8 cellular contexts compared by ENCODE assay signal in genomic region chr3:129577925-129578742, GRCh38. TPM values are rescaled to one million over a fixed set of nuclear protein-coding genes. Genes with fewer than 3 reads are reported as not detected.
DNase-seq lines count a peak whose midpoint lies in the region; TF ChIP-seq lines count a peak whose summit lies in the region.

No MANE protein-coding gene starts in this region.

- H3K4me3 ChIP-seq in KMS-11 (IDR thresholded peaks at IDR 0.05; ENCODE audit: insufficient read depth, low read depth, low read length), result no peak overlapping the region
- H3K4me3 ChIP-seq in dorsolateral prefrontal cortex, result no peak overlapping the region
- no peak overlapping the region for H3K4me3 ChIP-seq in suprapubic skin

- no peak overlapping the region; the same call in 1 of the 2 replicates for H3K9ac ChIP-seq in KMS-11

- no peaks in the 10 kb centered on the region for H3K9me3 ChIP-seq in suprapubic skin

- 73% methylated on average over 14 of the region's 21 CpGs for WGBS in suprapubic skin

- H3K36me3 Mint-ChIP-seq in activated CD4-positive, alpha-beta T cell treated with anti-CD3 and anti-CD28 coated beads, Interleukin-2, amount 10 ng/mL, durations not matched to agents 7 days and 5 days (ENCODE audit: low read depth), result no peaks in the 10 kb centered on the region
- no peaks in the 10 kb centered on the region for H3K36me3 Mint-ChIP-seq in T-helper 2 cell treated with Interferon-gamma antibody and Interleukin-4, amounts not matched to agents 5 μg/mL and 100 μg/mL, for 36 hours (ENCODE audit: low read depth)

- no peaks in the 10 kb centered on the region for H3K27me3 Mint-ChIP-seq in activated CD4-positive, alpha-beta T cell treated with anti-CD3 and anti-CD28 coated beads, Interleukin-2, amount 10 ng/mL, durations not matched to agents 7 days and 5 days
- H3K27me3 Mint-ChIP-seq in T-helper 2 cell treated with Interferon-gamma antibody and Interleukin-4, amounts not matched to agents 5 μg/mL and 100 μg/mL, for 36 hours (ENCODE audit: low read depth), result no peaks in the 10 kb centered on the region

- peak overlapping the region; percentile 99; the same call in 1 of the 2 replicates for H3K27ac ChIP-seq in KMS-11
- H3K27ac ChIP-seq in dorsolateral prefrontal cortex, result peak overlapping the region in 33 of 59 donors; percentile 6 to 75 (median 53)
- H3K27ac ChIP-seq in suprapubic skin, result peak overlapping the region; percentile 74

- H3K79me2 ChIP-seq in KMS-11 (ENCODE audit: insufficient read depth, low read depth), result no peaks in the 10 kb centered on the region

- TF ChIP-seq CTCF in KMS-11 (conservative IDR thresholded peaks at IDR 0.05; ENCODE audit: low read depth, low read length) (no peak), dorsolateral prefrontal cortex (IDR thresholded peaks at IDR 0.05 in 54 of 56, conservative IDR thresholded peaks at IDR 0.05 in 2 of 56; ENCODE audit: low read depth in 1 of 56, partially characterized antibody in 56 of 56) (no peak), suprapubic skin (IDR thresholded peaks at IDR 0.05) (no peak)

- no peak overlapping the region for H2AFZ ChIP-seq in KMS-11 (ENCODE audit: low read depth)

- H3K36me3 ChIP-seq in KMS-11 (ENCODE audit: insufficient read depth) (no peaks in the 10 kb centered on the region), suprapubic skin (peaks cover 55% of the 10 kb centered on the region)

- TF ChIP-seq EP300 in suprapubic skin (IDR thresholded peaks at IDR 0.05), result no peak

- H3K4me3 Mint-ChIP-seq in activated CD4-positive, alpha-beta T cell treated with anti-CD3 and anti-CD28 coated beads, Interleukin-2, amount 10 ng/mL, durations not matched to agents 7 days and 5 days, result no peak overlapping the region
- no peak overlapping the region for H3K4me3 Mint-ChIP-seq in T-helper 2 cell treated with Interferon-gamma antibody and Interleukin-4, amounts not matched to agents 5 μg/mL and 100 μg/mL, for 36 hours

- H3K27ac Mint-ChIP-seq in activated CD4-positive, alpha-beta T cell treated with anti-CD3 and anti-CD28 coated beads, Interleukin-2, amount 10 ng/mL, durations not matched to agents 7 days and 5 days, result peak overlapping the region; percentile 64
- no peak overlapping the region for H3K27ac Mint-ChIP-seq in T-helper 2 cell treated with Interferon-gamma antibody and Interleukin-4, amounts not matched to agents 5 μg/mL and 100 μg/mL, for 36 hours

- CTCF ChIA-PET in activated CD4-positive, alpha-beta T cell treated with anti-CD3 and anti-CD28 coated beads, Interleukin-2, amount 10 ng/mL, durations not matched to agents 7 days and 5 days (lab: Charles Lee), result interaction anchor here (1.0 to 1.6 kb wide), 2 partner anchors 9 to 12 kb away, joined by 3 to 5 read pairs; no protein-coding TSS in a partner anchor

- H3K4me1 Mint-ChIP-seq in activated CD4-positive, alpha-beta T cell treated with anti-CD3 and anti-CD28 coated beads, Interleukin-2, amount 10 ng/mL, durations not matched to agents 7 days and 5 days, result peaks cover 16% of the 10 kb centered on the region
- H3K4me1 Mint-ChIP-seq in T-helper 2 cell treated with Interferon-gamma antibody and Interleukin-4, amounts not matched to agents 5 μg/mL and 100 μg/mL, for 36 hours (ENCODE audit: low read depth), result peaks cover 4% of the 10 kb centered on the region

- intact Hi-C loops in dorsolateral prefrontal cortex (cut with DNase I), result no loop called here

- H3K9me3 Mint-ChIP-seq in activated CD4-positive, alpha-beta T cell treated with anti-CD3 and anti-CD28 coated beads, Interleukin-2, amount 10 ng/mL, durations not matched to agents 7 days and 5 days, result no peaks in the 10 kb centered on the region
- H3K9me3 Mint-ChIP-seq in T-helper 2 cell treated with Interferon-gamma antibody and Interleukin-4, amounts not matched to agents 5 μg/mL and 100 μg/mL, for 36 hours, result no peaks in the 10 kb centered on the region

- no peak for DNase-seq in activated CD4-positive, alpha-beta T cell treated with anti-CD3 and anti-CD28 coated beads, Interleukin-2, amount 10 ng/mL, durations not matched to agents 7 days and 5 days
- DNase-seq in activated CD4-positive, alpha-beta T cell treated with anti-CD3 and anti-CD28 coated beads for 4 hours, result no peak
- DNase-seq in dorsolateral prefrontal cortex (no peak), suprapubic skin (ENCODE audit: low spot score in 2 of 2) (no peak), DMS114 treated with DMSO at 0.1 percent for 48 hours (lab: John Stamatoyannopoulos, UW; ENCODE audit: unreplicated experiment) (no peak), HuH-7 (ENCODE audit: low spot score) (no peak)
- DNase-seq in T-helper 2 cell treated with Interferon-gamma antibody and Interleukin-4, amounts not matched to agents 5 μg/mL and 100 μg/mL, for 36 hours (ENCODE audit: low spot score), result no peak

- H3K27me3 ChIP-seq in KMS-11 (ENCODE audit: insufficient read depth, low read depth) (no peaks in the 10 kb centered on the region), dorsolateral prefrontal cortex (no peaks in the 10 kb centered on the region), suprapubic skin (no peaks in the 10 kb centered on the region)

- H3K4me2 ChIP-seq in KMS-11, result 0 out of 2 replicates have a peak overlapping the region, but pooled peaks have one; percentile 19

- TF ChIP-seq POLR2A in suprapubic skin (IDR thresholded peaks at IDR 0.05), result no peak

- H3K4me1 ChIP-seq in KMS-11 (ENCODE audit: low read depth, poor library complexity, severe bottlenecking), result peaks cover 40% of the 10 kb centered on the region
- peaks cover 34% of the 10 kb centered on the region for H3K4me1 ChIP-seq in suprapubic skin

- no peaks in the 10 kb centered on the region for H4K20me1 ChIP-seq in KMS-11 (ENCODE audit: insufficient read depth)

- POLR2A ChIA-PET in activated CD4-positive, alpha-beta T cell treated with anti-CD3 and anti-CD28 coated beads, Interleukin-2, amount 10 ng/mL, durations not matched to agents 7 days and 5 days (lab: Charles Lee), result no interaction called here

RNA-seq across cellular contexts. Expression of gene PLXND1, which starts 28.3 kb away (rescaled TPM):
- total RNA-seq in activated CD4-positive, alpha-beta T cell treated with anti-CD3 and anti-CD28 coated beads, Interleukin-2, amount 10 ng/mL, durations not matched to agents 7 days and 5 days, result 1 to 10 TPM; 1.2 to 1.4 TPM
- total RNA-seq in dorsolateral prefrontal cortex (100 to 1,000 TPM in 73 of 120 experiments, 10 to 100 TPM in 47; 60.7 to 184 (median 106) TPM), suprapubic skin (10 to 100 TPM; 19.0 to 51.0 (median 30.8) TPM)

RNA-seq across cellular contexts. Expression of gene H1-8, which starts 35.2 kb away (rescaled TPM):
- total RNA-seq in activated CD4-positive, alpha-beta T cell treated with anti-CD3 and anti-CD28 coated beads, Interleukin-2, amount 10 ng/mL, durations not matched to agents 7 days and 5 days, result not detected
- total RNA-seq in dorsolateral prefrontal cortex (not detected), suprapubic skin (not detected)

RNA-seq across cellular contexts. Expression of gene RHO, which starts 49.7 kb away (rescaled TPM):
- total RNA-seq in activated CD4-positive, alpha-beta T cell treated with anti-CD3 and anti-CD28 coated beads, Interleukin-2, amount 10 ng/mL, durations not matched to agents 7 days and 5 days, result not detected
- 1 to 10 TPM in 42 of 120 experiments, under 1 TPM in 74, not detected in 4; 0.18 to 3.1 (median 0.82) TPM for total RNA-seq in dorsolateral prefrontal cortex
- not detected for total RNA-seq in suprapubic skin

Comparison
In these comparisons a context has a peak if more than half of its experiments do, and no peak if none do; other contexts are left out.
1. RNA of gene PLXND1, which starts 28.3 kb away (total RNA-seq): 60.7 to 184 TPM in dorsolateral prefrontal cortex and 19.0 to 51.0 TPM in suprapubic skin; 1.2 to 1.4 TPM in activated CD4-positive, alpha-beta T cell treated with anti-CD3 and anti-CD28 coated beads, Interleukin-2, amount 10 ng/mL, durations not matched to agents 7 days and 5 days; every median in the first group is over 4 times any median in the second.
2. Peak in every context shown above with its lines, with median percentiles within 50 percentile points of each other: H3K27ac ChIP-seq.